ENCODE assay signal across 12 cellular contexts in the genomic region with DNA sequence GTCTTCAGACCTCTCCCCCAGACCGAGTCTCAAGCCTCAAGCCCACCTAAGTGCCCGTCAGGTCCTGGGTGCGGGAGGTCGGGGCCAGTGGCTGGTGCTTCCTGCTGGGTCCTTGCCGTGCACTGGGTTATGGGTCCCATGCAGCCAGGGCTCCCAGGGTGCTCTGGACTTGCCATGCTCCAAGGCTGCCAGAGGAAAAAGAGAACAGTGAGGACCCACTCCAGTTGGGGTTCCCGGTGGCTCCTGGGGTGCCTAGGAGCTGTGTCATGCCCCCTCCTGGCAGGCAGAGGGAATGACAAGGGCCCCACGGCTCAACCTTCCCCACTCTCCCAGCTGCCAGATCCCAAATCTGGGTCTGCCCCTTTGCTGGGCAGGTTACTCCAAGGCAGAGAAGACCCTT. TPM values are rescaled to one million over a fixed set of nuclear protein-coding genes. Genes with fewer than 3 reads are reported as not detected.
DNase-seq lines count a peak whose midpoint lies in the region; ATAC-seq and TF ChIP-seq lines count a peak whose summit lies in the region.
"Had no signal": no experiment of that assay in that cellular context is flagged by ENCODE, and none has a peak within 500 bp of the region (broad histone marks: within the 10 kb centered on the region; RNA-seq: fewer than 3 reads in every experiment).

No MANE protein-coding gene starts in this region.

- 78 to 81% (median 81%) methylated on average over 7 of the region's 7 CpGs for WGBS in psoas muscle, 3 donors

- peaks cover 7% of the 10 kb centered on the region; the same call in 1 of the 2 replicates for H3K9me3 ChIP-seq in Loucy (ENCODE audit: insufficient read depth, low read depth, low read length)
- H3K9me3 ChIP-seq in effector memory CD4-positive, alpha-beta T cell (ENCODE audit: control insufficient read depth, low read length), result peaks cover 6% of the 10 kb centered on the region
- no peaks in the 10 kb centered on the region for H3K9me3 ChIP-seq in psoas muscle
- H3K9me3 ChIP-seq: pancreas had no signal

- no peak for ATAC-seq in psoas muscle
- ATAC-seq: pancreas, Right ventricle myocardium inferior had no signal

- no peak overlapping the region for H2AFZ ChIP-seq in Loucy (ENCODE audit: low read length)

- H3K9ac ChIP-seq in Loucy (ENCODE audit: low read depth, low read length, poor library complexity, severe bottlenecking), result no peak overlapping the region

- DNase-seq in activated CD8-positive, alpha-beta memory T cell treated with anti-CD3 and anti-CD28 coated beads, Interleukin-2, amount 50 U/mL, for 4 hours, result peak; percentile 15
- DNase-seq in activated CD8-positive, alpha-beta memory T cell treated with anti-CD3 and anti-CD28 coated beads, Interleukin-2, amount 50 U/mL, for 48 hours, result no peak
- no peak for DNase-seq in effector memory CD4-positive, alpha-beta T cell
- no peak for DNase-seq in psoas muscle
- no peak for DNase-seq in NK-92 treated with Interleukin-12 subunit alpha and Interleukin-12 subunit beta, amount 100 ng/mL, for 24 hours (lab: John Stamatoyannopoulos, UW)
- DNase-seq in islet precursor cell, result no peak
- no peak for DNase-seq in NCI-H128 (lab: John Stamatoyannopoulos, UW; ENCODE audit: unreplicated experiment)
- DNase-seq: activated naive CD4-positive, alpha-beta T cell; glutamatergic neuron had no signal

- H3F3A ChIP-seq in Loucy (ENCODE audit: low read depth), result no peaks in the 10 kb centered on the region

- peaks cover 4% of the 10 kb centered on the region for H4K20me1 ChIP-seq in Loucy (ENCODE audit: insufficient read depth, low read length, poor library complexity, severe bottlenecking)

- H3K9me2 ChIP-seq in Loucy (replicated peaks; ENCODE audit: low read depth, low read length), result no peaks in the 10 kb centered on the region

- H3K79me2 ChIP-seq in Loucy (ENCODE audit: insufficient read depth, low read length), result peaks cover 45% of the 10 kb centered on the region

- H3K36me3 ChIP-seq in Loucy (ENCODE audit: insufficient read depth, low read length) (peaks cover 26% of the 10 kb centered on the region; the same call in 1 of the 2 replicates), psoas muscle (ENCODE audit: insufficient read depth in 1 of 2, low read depth in 1 of 2) (no peaks in the 10 kb centered on the region)
- peaks cover 52% of the 10 kb centered on the region for H3K36me3 ChIP-seq in effector memory CD4-positive, alpha-beta T cell (ENCODE audit: control insufficient read depth, insufficient read depth, low read length)
- H3K36me3 ChIP-seq: pancreas had no signal

- H3K27me3 ChIP-seq in Loucy (ENCODE audit: insufficient read depth, low read length, poor library complexity, severe bottlenecking), result no peaks in the 10 kb centered on the region
- H3K27me3 ChIP-seq in effector memory CD4-positive, alpha-beta T cell (replicated peaks; ENCODE audit: control insufficient read depth, insufficient read depth, low read length, poor library complexity, severe bottlenecking), result no peaks in the 10 kb centered on the region
- H3K27me3 ChIP-seq in psoas muscle (ENCODE audit: insufficient read depth in 3 of 3, low read length in 2 of 3), result peaks cover 0 to 9% (median 3%) of the 10 kb centered on the region in 3 donors

- H3K4me3 ChIP-seq in Loucy (ENCODE audit: low read length, poor library complexity, severe bottlenecking) (no peak overlapping the region), psoas muscle (no peak overlapping the region)
- H3K4me3 ChIP-seq in effector memory CD4-positive, alpha-beta T cell (ENCODE audit: insufficient read depth, low read depth, low read length, poor library complexity, severe bottlenecking), result no peak overlapping the region
- H3K4me3 ChIP-seq: pancreas had no signal

- TF ChIP-seq CTCF in Loucy (conservative IDR thresholded peaks at IDR 0.05; ENCODE audit: low read length) (peak; percentile 69), psoas muscle (IDR thresholded peaks at IDR 0.05) (peak; percentile 12)

- peak overlapping the region; percentile 92 for H3K4me2 ChIP-seq in Loucy (ENCODE audit: low read depth, low read length, poor library complexity, severe bottlenecking)

- H3K4me1 ChIP-seq in Loucy (ENCODE audit: insufficient read depth, low read length, poor library complexity, severe bottlenecking), result peaks cover 32% of the 10 kb centered on the region
- peaks cover 36% of the 10 kb centered on the region for H3K4me1 ChIP-seq in effector memory CD4-positive, alpha-beta T cell (ENCODE audit: control insufficient read depth, insufficient read depth, low read length, poor library complexity, severe bottlenecking)
- no peaks in the 10 kb centered on the region for H3K4me1 ChIP-seq in psoas muscle
- H3K4me1 ChIP-seq: pancreas had no signal

- intact Hi-C loops in psoas muscle (cut with DNase I), result loop anchor here in 1 of 2 donors (5.0 kb wide), 1 partner anchor 70 kb away; no protein-coding TSS in a partner anchor

- peak overlapping the region; percentile 43 for H3K27ac ChIP-seq in effector memory CD4-positive, alpha-beta T cell (ENCODE audit: insufficient read depth, low read length, poor library complexity, severe bottlenecking)
- no peak overlapping the region for H3K27ac ChIP-seq in psoas muscle
- H3K27ac ChIP-seq: pancreas had no signal

RNA-seq across cellular contexts. Expression of a gene that starts 3.8 kb away (rescaled TPM):
- 1 to 10 TPM in 2 of 4 donors, under 1 TPM in 2; 0.78 to 1.8 (median 1.3) TPM for total RNA-seq in psoas muscle
- polyA plus RNA-seq in psoas muscle, result 1 to 10 TPM in 2 of 3 donors, under 1 TPM in 1; 0.82 to 2.1 (median 1.1) TPM

RNA-seq across cellular contexts. Expression of a gene that starts 16.1 kb away (rescaled TPM):
- total RNA-seq in psoas muscle, result under 1 TPM; 0.21 to 0.74 (median 0.42) TPM
- polyA plus RNA-seq in psoas muscle, result under 1 TPM; 0.07 to 0.25 (median 0.21) TPM
